In genomic region chr14:105093426-105094192, GRCh38 we compare ENCODE assay signal across 8 cellular contexts. TPM values are rescaled to one million over a fixed set of nuclear protein-coding genes. Genes with fewer than 3 reads are reported as not detected.
DNase-seq lines count a peak whose midpoint lies in the region; ATAC-seq and TF ChIP-seq lines count a peak whose summit lies in the region.

No MANE protein-coding gene starts in this region.

- TF ChIP-seq CTCF in GM13976 (IDR thresholded peaks at IDR 0.05; ENCODE audit: borderline replicate concordance, control extremely low read depth, extremely low read depth, insufficient read depth, missing control alignments), result peak; percentile 55
- peak; percentile 65 for TF ChIP-seq CTCF in OCI-LY1 (IDR thresholded peaks at IDR 0.05; ENCODE audit: low read length)
- peak; percentile 45 for TF ChIP-seq CTCF in foreskin fibroblast (IDR thresholded peaks at IDR 0.05; ENCODE audit: low read depth, low read length)
- no peak for TF ChIP-seq CTCF in omental fat pad (IDR thresholded peaks at IDR 0.05)
- TF ChIP-seq CTCF in tibial artery (IDR thresholded peaks at IDR 0.05), result peak in 1 of 2 experiments; percentile 40

- no peaks in the 10 kb centered on the region for H3K9me2 ChIP-seq in OCI-LY1 (ENCODE audit: low read depth, low read length)

- peak overlapping the region; percentile 54; the same call in 1 of the 2 replicates for H3K9ac ChIP-seq in OCI-LY1 (ENCODE audit: low read length)

- H3K4me2 ChIP-seq in OCI-LY1 (ENCODE audit: low read length), result peak overlapping the region; percentile 65

- no peaks in the 10 kb centered on the region for H3K79me2 ChIP-seq in OCI-LY1 (ENCODE audit: insufficient read depth, low read length)

- H3K27ac ChIP-seq in OCI-LY1 (ENCODE audit: low read depth, low read length, poor library complexity, severe bottlenecking) (no peak overlapping the region), tibial artery (peak overlapping the region; percentile 87 to 98)

- in situ Hi-C loops in GM13976 (cut with MboI; ENCODE audit: low sequenced_read_pairs, unreplicated experiment), result no loop called here

- H3K36me3 ChIP-seq in OCI-LY1 (ENCODE audit: insufficient read depth, low read length) (no peaks in the 10 kb centered on the region), tibial artery (no peaks in the 10 kb centered on the region)

- H3K4me3 ChIP-seq in OCI-LY1 (ENCODE audit: low read depth, low read length, poor library complexity, severe bottlenecking) (peak overlapping the region; percentile 56), foreskin fibroblast (ENCODE audit: low read depth in 1 of 2, low read length in 2 of 2) (peak overlapping the region; percentile 73 to 88), tibial artery (peak overlapping the region; percentile 77 to 82)

- H3K9me3 ChIP-seq in OCI-LY1 (ENCODE audit: low read length) (no peaks in the 10 kb centered on the region), tibial artery (no peaks in the 10 kb centered on the region)

- ATAC-seq in HG02885 (IDR thresholded peaks at IDR 0.05; ENCODE audit: poor library complexity, unreplicated experiment) (peak; percentile 72), omental fat pad (ENCODE audit: low FRiP score) (peak; percentile 72), HG02970 (IDR thresholded peaks at IDR 0.05; ENCODE audit: low FRiP score, unreplicated experiment) (no peak)

- H2AFZ ChIP-seq in OCI-LY1 (ENCODE audit: low read length), result no peak overlapping the region

- no peaks in the 10 kb centered on the region for H3F3A ChIP-seq in OCI-LY1 (ENCODE audit: insufficient read depth, low read length)

- no peaks in the 10 kb centered on the region for H3K4me1 ChIP-seq in OCI-LY1 (ENCODE audit: insufficient read depth, low read length, severe bottlenecking)
- H3K4me1 ChIP-seq in tibial artery, result peaks cover 15 to 61% (median 48%) of the 10 kb centered on the region in 4 donors

- H4K20me1 ChIP-seq in OCI-LY1 (ENCODE audit: insufficient read depth, low read length), result no peaks in the 10 kb centered on the region

- H3K27me3 ChIP-seq in OCI-LY1 (ENCODE audit: insufficient read depth, low read length) (0 out of 2 replicates have a peak, but pooled peaks cover 8% of the 10 kb centered on the region), tibial artery (no peaks in the 10 kb centered on the region)

- intact Hi-C loops in tibial artery (cut with DNase I; ENCODE audit: low total_unique reads), result loop anchor here (5.0 to 10.0 kb wide), 2 partner anchors 71 to 111 kb away; partner anchors contain the start of gene JAG2

- DNase-seq in GM13976 (ENCODE audit: low spot score) (peak; percentile 93), foreskin fibroblast (peak; percentile 79 to 92), omental fat pad (ENCODE audit: low spot score) (no peak), tibial artery (peak in 1 of 2 donors; percentile 84)
- DNase-seq in activated T-helper 9 cell treated with anti-CD3 and anti-CD28 coated beads, Interleukin-2, amount 50 U/mL, for 16 hours (ENCODE audit: low read depth), result peak; percentile 60

RNA-seq across cellular contexts. Expression of gene GPR132, which starts 28.4 kb away (rescaled TPM):
- 1 to 10 TPM; 2.7 to 9.0 (median 7.6) TPM for total RNA-seq in omental fat pad

Comparison
In these comparisons a context has a peak if more than half of its experiments do, and no peak if none do; other contexts are left out.
1. CTCF ChIP-seq: peak in GM13976 (single experiment), OCI-LY1 (single experiment) and foreskin fibroblast (single experiment); none in omental fat pad (0 of 3).
2. Peak in every context shown above with its lines, with median percentiles within 50 percentile points of each other: H3K4me3 ChIP-seq.